ENCODE assay signal across 8 cellular contexts in genomic region chr17:27529230-27529796, GRCh38.
DNase-seq lines count a peak whose midpoint lies in the region; ATAC-seq, FAIRE-seq and TF ChIP-seq lines count a peak whose summit lies in the region.

No MANE protein-coding gene starts in this region.

- ATAC-seq in GM21786 (IDR thresholded peaks at IDR 0.05; ENCODE audit: unreplicated experiment), result no peak
- no peak for ATAC-seq in HG02678 (IDR thresholded peaks at IDR 0.05; ENCODE audit: unreplicated experiment)

- CTCF ChIA-PET in RWPE1 (lab: Yijun Ruan, JAX), result no interaction called here

- POLR2A ChIA-PET in RWPE1 (lab: Yijun Ruan, JAX; ENCODE audit: low non-redundant PET), result no interaction called here

- no peak for TF ChIP-seq POLR2A in GM12891 (IDR thresholded peaks at IDR 0.05; ENCODE audit: low read depth, low read length)

- no peak overlapping the region for H3K4me3 ChIP-seq in fibroblast of the aortic adventitia (ENCODE audit: low read depth, low read length)

- H3K27ac ChIP-seq in RWPE1, result peak overlapping the region; percentile 45; the same call in 1 of the 2 replicates

- DNase-seq in A172 (ENCODE audit: low spot score) (peak; percentile 49), GM12891 (ENCODE audit: insufficient read length, low spot score) (no peak), RWPE1 (ENCODE audit: low spot score) (no peak), fibroblast of the aortic adventitia (ENCODE audit: low read depth) (peak; percentile 63), NCI-H2081 treated with DMSO at 0.1 percent for 48 hours (lab: John Stamatoyannopoulos, UW) (no peak), NCI-H187 (lab: John Stamatoyannopoulos, UW) (no peak)

- FAIRE-seq in GM12891 (lab: Jason Lieb, UNC), result peak; percentile 55

- TF ChIP-seq CTCF in RWPE1 (conservative IDR thresholded peaks at IDR 0.05; ENCODE audit: low read depth) (no peak), fibroblast of the aortic adventitia (IDR thresholded peaks at IDR 0.05; ENCODE audit: insufficient read depth, low read length) (peak; percentile 11)

TF ChIP-seq in GM12891, 5 proteins besides CTCF, POLR2A, EP300 and RAD21:
- TF ChIP-seq SPI1 (IDR thresholded peaks at IDR 0.05; ENCODE audit: low read depth, low read length) (no peak), PAX5 (IDR thresholded peaks at IDR 0.05; ENCODE audit: insufficient read depth, low read length, severe bottlenecking) (no peak), POLR2AphosphoS5 (IDR thresholded peaks at IDR 0.05; ENCODE audit: low read depth, low read length) (no peak), POU2F2 (IDR thresholded peaks at IDR 0.05; ENCODE audit: low read depth, low read length) (no peak), TAF1 (IDR thresholded peaks at IDR 0.05; ENCODE audit: low read depth, low read length) (no peak)

Comparison
In these comparisons a context has a peak if more than half of its experiments do, and no peak if none do; other contexts are left out.
1. DNase-seq: peak in A172 (single experiment) and fibroblast of the aortic adventitia (single experiment); none in GM12891 (single experiment), RWPE1 (single experiment), NCI-H2081 treated with DMSO at 0.1 percent for 48 hours (single experiment) and NCI-H187 (0 of 2).